In the genomic region with DNA sequence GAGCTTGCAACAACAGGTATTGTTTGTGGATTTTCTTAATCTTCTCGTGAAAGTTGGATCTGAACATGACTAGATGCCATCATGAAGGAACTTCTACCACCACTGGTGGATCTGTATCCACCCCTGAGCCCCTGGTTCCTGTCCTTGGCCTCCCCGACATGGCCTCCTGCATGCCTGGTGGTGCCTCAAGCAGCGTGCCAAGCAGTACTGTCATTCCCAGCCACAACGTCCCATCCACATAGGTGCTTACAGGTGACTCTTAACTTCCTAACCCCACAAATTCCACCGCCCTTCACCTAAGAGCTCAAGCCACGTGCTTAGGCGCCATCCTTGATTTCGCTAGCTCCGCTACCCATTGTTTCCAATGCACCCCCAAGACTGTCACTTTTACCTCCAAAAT, we compare ENCODE assay signal across 1 cellular context.
TF ChIP-seq lines count a peak whose summit lies in the region.

No MANE protein-coding gene starts in this region.

TF ChIP-seq in IMR-90, 13 proteins besides CTCF, POLR2A, EP300 and RAD21 (continued from another document):
- TF ChIP-seq, protein P1, sequence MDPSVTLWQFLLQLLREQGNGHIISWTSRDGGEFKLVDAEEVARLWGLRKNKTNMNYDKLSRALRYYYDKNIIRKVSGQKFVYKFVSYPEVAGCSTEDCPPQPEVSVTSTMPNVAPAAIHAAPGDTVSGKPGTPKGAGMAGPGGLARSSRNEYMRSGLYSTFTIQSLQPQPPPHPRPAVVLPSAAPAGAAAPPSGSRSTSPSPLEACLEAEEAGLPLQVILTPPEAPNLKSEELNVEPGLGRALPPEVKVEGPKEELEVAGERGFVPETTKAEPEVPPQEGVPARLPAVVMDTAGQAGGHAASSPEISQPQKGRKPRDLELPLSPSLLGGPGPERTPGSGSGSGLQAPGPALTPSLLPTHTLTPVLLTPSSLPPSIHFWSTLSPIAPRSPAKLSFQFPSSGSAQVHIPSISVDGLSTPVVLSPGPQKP (IDR thresholded peaks at IDR 0.05; ENCODE audit: borderline replicate concordance, low read depth, low read length): no peak
- TF ChIP-seq CEBPB (IDR thresholded peaks at IDR 0.05; ENCODE audit: low read depth, low read length) (no peak), MAZ (IDR thresholded peaks at IDR 0.05; ENCODE audit: borderline replicate concordance, low read depth, low read length) (no peak), CHD1 (IDR thresholded peaks at IDR 0.05; ENCODE audit: low read depth, low read length) (no peak), RFX5 (IDR thresholded peaks at IDR 0.05; ENCODE audit: low read depth, low read length) (no peak), BHLHE40 (IDR thresholded peaks at IDR 0.05; ENCODE audit: low read depth, low read length) (no peak), RCOR1 (IDR thresholded peaks at IDR 0.05; ENCODE audit: insufficient replicate concordance, low read length) (no peak), SMC3 (IDR thresholded peaks at IDR 0.05; ENCODE audit: low read depth, low read length) (no peak)
TF ChIP-seq in IMR-90: peak in this region for 0.
